17 cellular contexts compared by ENCODE assay signal in genomic region chr4:77797239-77797638, GRCh38. TPM values are rescaled to one million over a fixed set of nuclear protein-coding genes. Genes with fewer than 3 reads are reported as not detected.
DNase-seq lines count a peak whose midpoint lies in the region; ATAC-seq and TF ChIP-seq lines count a peak whose summit lies in the region.
"Had no signal": no experiment of that assay in that cellular context is flagged by ENCODE, and none has a peak within 500 bp of the region (broad histone marks: within the 10 kb centered on the region; RNA-seq: fewer than 3 reads in every experiment).

No MANE protein-coding gene starts in this region.

- no peaks in the 10 kb centered on the region for H4K20me1 ChIP-seq in PC-9 (ENCODE audit: insufficient read depth)

- no peak overlapping the region for H2AFZ ChIP-seq in PC-9
- H2AFZ ChIP-seq: parathyroid adenoma had no signal

- no TSS peak for BruUV-seq in PC-9 (replicated peaks; lab: Mats Ljungman, UMichigan)

- ATAC-seq in naive thymus-derived CD4-positive, alpha-beta T cell = no peak
- ATAC-seq in HG02571 (IDR thresholded peaks at IDR 0.05; ENCODE audit: unreplicated experiment) = no peak
- ATAC-seq in HG03025 (IDR thresholded peaks at IDR 0.05; ENCODE audit: low FRiP score, unreplicated experiment) = no peak
- ATAC-seq: body of pancreas had no signal

- peak overlapping the region; percentile 16; the same call in 1 of the 2 replicates for H3K27ac ChIP-seq in PC-9
- H3K27ac ChIP-seq in epithelial cell of prostate = peak overlapping the region; percentile 50
- no peak overlapping the region for H3K27ac ChIP-seq in naive thymus-derived CD4-positive, alpha-beta T cell (ENCODE audit: low read depth, low read length)
- H3K27ac ChIP-seq: BLaER1, parathyroid adenoma, stomach, vagina had no signal

- peak; percentile 26 for DNase-seq in EH (ENCODE audit: low read depth)
- no peak for DNase-seq in PC-9
- no peak for DNase-seq in epithelial cell of prostate (ENCODE audit: low read depth, low spot score)
- no peak for DNase-seq in naive thymus-derived CD4-positive, alpha-beta T cell
- no peak for DNase-seq in LoVo (ENCODE audit: low spot score)
- DNase-seq: activated CD4-positive, alpha-beta T cell treated with anti-CD3 and anti-CD28 coated beads, Interleukin-2, amount 50 U/mL, for 48 hours; body of pancreas; DMS79 treated with DMSO at 0.1 percent for 48 hours; endodermal cell; GOT3; spleen; stomach had no signal

- H3K4me1 ChIP-seq in PC-9 (replicated peaks; ENCODE audit: insufficient read depth) = 0 out of 2 replicates have a peak, but pooled peaks cover 5% of the 10 kb centered on the region
- peaks cover 39 to 69% of the 10 kb centered on the region in 2 donors for H3K4me1 ChIP-seq in naive thymus-derived CD4-positive, alpha-beta T cell (ENCODE audit: control insufficient read depth in 2 of 2, insufficient read depth in 2 of 2, low read length in 2 of 2)
- H3K4me1 ChIP-seq: parathyroid adenoma had no signal

- H3K27me3 Mint-ChIP-seq in naive thymus-derived CD4-positive, alpha-beta T cell = no peaks in the 10 kb centered on the region

- no peaks in the 10 kb centered on the region for H3K9me3 ChIP-seq in PC-9 (ENCODE audit: insufficient read depth, low read depth)
- no peaks in the 10 kb centered on the region for H3K9me3 ChIP-seq in naive thymus-derived CD4-positive, alpha-beta T cell (ENCODE audit: control insufficient read depth in 2 of 3, low read length in 3 of 3)
- H3K9me3 ChIP-seq: body of pancreas, stomach, vagina had no signal

- peaks cover 47 to 97% (median 80%) of the 10 kb centered on the region in 7 donors for H3K4me1 Mint-ChIP-seq in naive thymus-derived CD4-positive, alpha-beta T cell

- no peak overlapping the region for H3K4me3 ChIP-seq in PC-9
- H3K4me3 ChIP-seq in naive thymus-derived CD4-positive, alpha-beta T cell (ENCODE audit: low read length) = no peak overlapping the region
- H3K4me3 ChIP-seq: BLaER1, body of pancreas, spleen, stomach, vagina had no signal

- no peak for TF ChIP-seq CTCF in PC-9 (conservative IDR thresholded peaks at IDR 0.05)

- no peaks in the 10 kb centered on the region for H3K9me2 ChIP-seq in PC-9 (ENCODE audit: insufficient read depth)

- H3K27ac Mint-ChIP-seq in naive thymus-derived CD4-positive, alpha-beta T cell = peak overlapping the region in 6 of 9 donors; percentile 47 to 81 (median 58)
- H3K27ac Mint-ChIP-seq: endodermal cell had no signal

- no peaks in the 10 kb centered on the region for H3F3A ChIP-seq in PC-9 (ENCODE audit: insufficient read depth, low read depth)

- H3K79me2 ChIP-seq in PC-9 (ENCODE audit: low read depth) = peaks cover 52% of the 10 kb centered on the region; the same call in 1 of the 2 replicates

- no peaks in the 10 kb centered on the region for H3K36me3 ChIP-seq in PC-9 (ENCODE audit: low read depth)
- peaks cover 0 to 4% (median 0%) of the 10 kb centered on the region in 3 experiments for H3K36me3 ChIP-seq in naive thymus-derived CD4-positive, alpha-beta T cell (ENCODE audit: control insufficient read depth in 2 of 3, insufficient read depth in 3 of 3, low read length in 3 of 3)
- H3K36me3 ChIP-seq: stomach, vagina had no signal

- intact Hi-C loops in PC-9 (cut with micrococcal nuclease; ENCODE audit: unreplicated experiment) = no loop called here
- intact Hi-C loops in naive thymus-derived CD4-positive, alpha-beta T cell (cut with micrococcal nuclease) = no loop called here

- peaks cover 4 to 36% (median 21%) of the 10 kb centered on the region in 5 donors for H3K36me3 Mint-ChIP-seq in naive thymus-derived CD4-positive, alpha-beta T cell

- H3K9me3 Mint-ChIP-seq in naive thymus-derived CD4-positive, alpha-beta T cell = peaks cover 0 to 12% (median 1%) of the 10 kb centered on the region in 11 donors
- H3K9me3 Mint-ChIP-seq: endodermal cell had no signal

- peak overlapping the region in 8 of 10 donors; percentile 14 to 71 (median 41) for H3K4me3 Mint-ChIP-seq in naive thymus-derived CD4-positive, alpha-beta T cell
- H3K4me3 Mint-ChIP-seq: endodermal cell had no signal

- no peaks in the 10 kb centered on the region for H3K27me3 ChIP-seq in PC-9 (ENCODE audit: insufficient read depth, low read depth)
- no peaks in the 10 kb centered on the region for H3K27me3 ChIP-seq in naive thymus-derived CD4-positive, alpha-beta T cell (ENCODE audit: control insufficient read depth in 2 of 2, insufficient read depth in 2 of 2, low read length in 2 of 2)
- H3K27me3 ChIP-seq: BLaER1, body of pancreas, spleen, stomach, vagina had no signal

- POLR2A ChIA-PET in PC-9 (lab: Charles Lee; ENCODE audit: unreplicated experiment) = no interaction called here
- POLR2A ChIA-PET in naive thymus-derived CD4-positive, alpha-beta T cell (lab: Charles Lee) = no interaction called here

- CTCF ChIA-PET in PC-9 (lab: Charles Lee) = no interaction called here
- CTCF ChIA-PET in naive thymus-derived CD4-positive, alpha-beta T cell (lab: Charles Lee) = no interaction called here

- H3K4me2 ChIP-seq in PC-9 = no peak overlapping the region
- H3K4me2 ChIP-seq: BLaER1 had no signal

RNA-seq across cellular contexts. Expression of gene CNOT6L, which starts 21.9 kb away (rescaled TPM):
- 26.7 and 28.4 TPM in 2 replicates for total RNA-seq in PC-9 (2021)
- total RNA-seq in naive thymus-derived CD4-positive, alpha-beta T cell = 100 to 1,000 TPM; 111 to 212 (median 143) TPM
- 10 to 100 TPM; 50.5 to 52.3 TPM for polyA plus RNA-seq in naive thymus-derived CD4-positive, alpha-beta T cell
